ENCODE assay signal across 23 cellular contexts in genomic region chr7:156918642-156919041, GRCh38. TPM values are rescaled to one million over a fixed set of nuclear protein-coding genes. Genes with fewer than 3 reads are reported as not detected.
DNase-seq lines count a peak whose midpoint lies in the region; ATAC-seq, FAIRE-seq and TF ChIP-seq lines count a peak whose summit lies in the region.
"Had no signal": no experiment of that assay in that cellular context is flagged by ENCODE, and none has a peak within 500 bp of the region (broad histone marks: within the 10 kb centered on the region; RNA-seq: fewer than 3 reads in every experiment).

No MANE protein-coding gene starts in this region.

- DNase-seq in activated T-cell treated with anti-CD3 and anti-CD28 coated beads, Interleukin-2, amount 50 U/mL, for 24 hours: no peak
- DNase-seq in activated T-cell treated with anti-CD3 and anti-CD28 coated beads, Interleukin-2, amount 50 U/mL, for 1 hour: no peak
- DNase-seq in GM12878 (ENCODE audit: low read depth, low spot score) (no peak), prostate gland (ENCODE audit: low spot score) (no peak), HUDEP-2 (lab: John Stamatoyannopoulos, UW; ENCODE audit: unreplicated experiment in 76 of 76) (no peak)
- no peak for DNase-seq in T-helper 2 cell treated with Interferon-gamma antibody and Interleukin-4, amounts not matched to agents 5 μg/mL and 100 μg/mL, for 36 hours (ENCODE audit: low spot score)
- DNase-seq: activated CD4-positive, alpha-beta T cell treated with anti-CD3 and anti-CD28 coated beads, Interleukin-2, amount 10 ng/mL, durations not matched to agents 7 days and 5 days; activated effector memory CD4-positive, alpha-beta T cell treated with anti-CD3 and anti-CD28 coated beads, Interleukin-2, amount 50 U/mL, for 16 hours; CD4-positive, CD25-positive, alpha-beta regulatory T cell; colonic mucosa; DMS53; GOT3; NCI-H187 treated with DMSO at 0.1 percent for 48 hours; NCI-H524; OCI-M1; stomach; T1000; uterus had no signal

- H3K4me1 ChIP-seq in GM12878 (ENCODE audit: control insufficient read depth, insufficient read depth, low read length): peaks cover 18% of the 10 kb centered on the region
- no peaks in the 10 kb centered on the region for H3K4me1 ChIP-seq in prostate gland (replicated peaks)
- H3K4me1 ChIP-seq: colonic mucosa, parathyroid adenoma, SJSA1, stomach, uterus had no signal

- H3K4me3 ChIP-seq in GM12878 (no peak overlapping the region), prostate gland (no peak overlapping the region)
- H3K4me3 ChIP-seq: colonic mucosa, SJSA1, stomach, uterus had no signal

- no peak for FAIRE-seq in GM12878 (lab: Jason Lieb, UNC)
- FAIRE-seq: frontal cortex had no signal

- intact Hi-C loops in GM12878 (cut with micrococcal nuclease; ENCODE audit: unreplicated experiment) (loop anchor here (2.0 to 5.0 kb wide), 2 partner anchors 26 to 1621 kb away; partner anchors contain the start of genes INSIG1 and LMBR1), prostate gland (cut with DNase I) (no loop called here)

- in situ Hi-C loops in GM12878 (cut with MboI): no loop called here

- peaks cover 32% of the 10 kb centered on the region for H3K27me3 Mint-ChIP-seq in activated T-cell treated with anti-CD3 and anti-CD28 coated beads, Interleukin-2, amount 50 U/mL, for 24 hours
- peaks cover 30% of the 10 kb centered on the region for H3K27me3 Mint-ChIP-seq in T-helper 2 cell treated with Interferon-gamma antibody and Interleukin-4, amounts not matched to agents 5 μg/mL and 100 μg/mL, for 36 hours (ENCODE audit: low read depth)

- H4K20me1 ChIP-seq in GM12878 (ENCODE audit: control insufficient read depth, insufficient read depth): no peaks in the 10 kb centered on the region

- no peaks in the 10 kb centered on the region; the same call in 2 of the 3 replicates for H3K9me3 ChIP-seq in GM12878 (replicated peaks; ENCODE audit: control insufficient read depth, insufficient read depth, low read length)
- no peaks in the 10 kb centered on the region for H3K9me3 ChIP-seq in prostate gland
- H3K9me3 ChIP-seq: colonic mucosa, SJSA1, stomach, uterus had no signal

- no peak overlapping the region for H2AFZ ChIP-seq in GM12878 (ENCODE audit: control insufficient read depth, low read depth, low read length)
- H2AFZ ChIP-seq: parathyroid adenoma had no signal

- H3K4me3 Mint-ChIP-seq in activated T-cell treated with anti-CD3 and anti-CD28 coated beads, Interleukin-2, amount 50 U/mL, for 24 hours: no peak overlapping the region
- H3K4me3 Mint-ChIP-seq in T-helper 2 cell treated with Interferon-gamma antibody and Interleukin-4, amounts not matched to agents 5 μg/mL and 100 μg/mL, for 36 hours: no peak overlapping the region
- H3K4me3 Mint-ChIP-seq: activated CD4-positive, alpha-beta T cell treated with anti-CD3 and anti-CD28 coated beads, Interleukin-2, amount 10 ng/mL, durations not matched to agents 7 days and 5 days; CD4-positive, CD25-positive, alpha-beta regulatory T cell had no signal

- H3K4me2 ChIP-seq in GM12878 (ENCODE audit: control insufficient read depth, insufficient read depth): no peak overlapping the region; the same call in 1 of the 2 replicates

- TF ChIP-seq CTCF in GM12878 (IDR thresholded peaks at IDR 0.05 in 2 of 3, conservative IDR thresholded peaks at IDR 0.05 in 1 of 3; ENCODE audit: control insufficient read depth in 2 of 3, extremely low read depth in 1 of 3, insufficient read depth in 1 of 3, low read depth in 3 of 3, low read length in 3 of 3) (no peak), prostate gland (IDR thresholded peaks at IDR 0.05) (no peak)

- no peaks in the 10 kb centered on the region for H3K27me3 ChIP-seq in GM12878 (replicated peaks in 1 of 2; ENCODE audit: control insufficient read depth in 2 of 2, insufficient read depth in 2 of 2, low read length in 1 of 2)
- H3K27me3 ChIP-seq in prostate gland (replicated peaks; ENCODE audit: insufficient read depth): no peaks in the 10 kb centered on the region
- H3K27me3 ChIP-seq: colonic mucosa, uterus had no signal

- TF ChIP-seq RAD21 in GM12878 (IDR thresholded peaks at IDR 0.05; ENCODE audit: insufficient read depth, low read depth, low read length): no peak

- peaks cover 2% of the 10 kb centered on the region for H3K9me3 Mint-ChIP-seq in activated T-cell treated with anti-CD3 and anti-CD28 coated beads, Interleukin-2, amount 50 U/mL, for 24 hours
- no peaks in the 10 kb centered on the region for H3K9me3 Mint-ChIP-seq in T-helper 2 cell treated with Interferon-gamma antibody and Interleukin-4, amounts not matched to agents 5 μg/mL and 100 μg/mL, for 36 hours
- H3K9me3 Mint-ChIP-seq: activated CD4-positive, alpha-beta T cell treated with anti-CD3 and anti-CD28 coated beads, Interleukin-2, amount 10 ng/mL, durations not matched to agents 7 days and 5 days had no signal

- SMC1A ChIA-PET in GM12878 (lab: Charles Lee; ENCODE audit: uncharacterized antibody, unreplicated experiment): interaction anchor here (1.8 kb wide), 1 partner anchor 25 kb away, joined by 5 read pairs; the partner anchor contains the start of gene LMBR1

- ATAC-seq in GM19463 (IDR thresholded peaks at IDR 0.05; ENCODE audit: unreplicated experiment) (peak; percentile 41), HG02943 (IDR thresholded peaks at IDR 0.05; ENCODE audit: low read depth, unreplicated experiment) (peak; percentile 39), GM12878 (peak; percentile 51)

- CTCF ChIA-PET in GM12878 (lab: Yijun Ruan, JAX): no interaction called here

- H3K4me1 Mint-ChIP-seq in activated T-cell treated with anti-CD3 and anti-CD28 coated beads, Interleukin-2, amount 50 U/mL, for 24 hours (ENCODE audit: low read depth): peaks cover 49% of the 10 kb centered on the region
- H3K4me1 Mint-ChIP-seq in T-helper 2 cell treated with Interferon-gamma antibody and Interleukin-4, amounts not matched to agents 5 μg/mL and 100 μg/mL, for 36 hours (ENCODE audit: low read depth): peaks cover 13% of the 10 kb centered on the region

- H3K9ac ChIP-seq in GM12878 (ENCODE audit: control insufficient read depth, insufficient read depth, low read length): no peak overlapping the region
- H3K9ac ChIP-seq: parathyroid adenoma had no signal

- 7% methylated on average over 1 of the region's 1 CpG for WGBS in GM12878 (ENCODE audit: insufficient coverage, insufficient replicate concordance, low lambda C conversion rate, missing lambda C conversion rate)
- 67% methylated on average over 1 of the region's 1 CpG for WGBS in prostate gland

- TF ChIP-seq POLR2A in GM12878 (IDR thresholded peaks at IDR 0.05; ENCODE audit: low read depth, low read length) (no peak), prostate gland (IDR thresholded peaks at IDR 0.05) (no peak)

- no TSS peak for BruUV-seq in GM12878 (replicated peaks; lab: Mats Ljungman, UMichigan)

- no peak; a peak in 1 of 4 replicates for TF ChIP-seq EP300 in GM12878 (IDR thresholded peaks at IDR 0.05; ENCODE audit: borderline replicate concordance in 1 of 2, control insufficient read depth in 1 of 2, low read depth in 2 of 2, low read length in 2 of 2)

- H3K27ac ChIP-seq in GM12878 (ENCODE audit: control insufficient read depth, insufficient read depth) (no peak overlapping the region), prostate gland (no peak overlapping the region)
- H3K27ac ChIP-seq: colonic mucosa, parathyroid adenoma, SJSA1, stomach, uterus had no signal

- H3K36me3 ChIP-seq in GM12878 (ENCODE audit: control insufficient read depth in 2 of 2, insufficient read depth in 2 of 2, low read length in 1 of 2) (no peaks in the 10 kb centered on the region), prostate gland (no peaks in the 10 kb centered on the region)
- H3K36me3 ChIP-seq: colonic mucosa, SJSA1, stomach, uterus had no signal

- no peaks in the 10 kb centered on the region for H3K79me2 ChIP-seq in GM12878 (ENCODE audit: control insufficient read depth, insufficient read depth, low read length)
- H3K79me2 ChIP-seq: parathyroid adenoma had no signal

- H3K36me3 Mint-ChIP-seq in activated T-cell treated with anti-CD3 and anti-CD28 coated beads, Interleukin-2, amount 50 U/mL, for 24 hours (ENCODE audit: low read depth): no peaks in the 10 kb centered on the region
- H3K36me3 Mint-ChIP-seq in T-helper 2 cell treated with Interferon-gamma antibody and Interleukin-4, amounts not matched to agents 5 μg/mL and 100 μg/mL, for 36 hours (ENCODE audit: low read depth): peaks cover 3% of the 10 kb centered on the region
- H3K36me3 Mint-ChIP-seq: CD4-positive, CD25-positive, alpha-beta regulatory T cell had no signal

- POLR2A ChIA-PET in GM12878 (lab: Charles Lee): interaction anchor here (1.5 kb wide), 1 partner anchor 89 kb away, joined by 3 read pairs; no protein-coding TSS in a partner anchor

- RAD21 ChIA-PET in GM12878 (lab: Charles Lee; ENCODE audit: unreplicated experiment): interaction anchor here (0.6 to 1.6 kb wide), 2 partner anchors 25 to 98 kb away, joined by 3 read pairs; partner anchors contain the start of gene LMBR1

- H3K27ac Mint-ChIP-seq in activated T-cell treated with anti-CD3 and anti-CD28 coated beads, Interleukin-2, amount 50 U/mL, for 24 hours: peak overlapping the region; percentile 86
- H3K27ac Mint-ChIP-seq in T-helper 2 cell treated with Interferon-gamma antibody and Interleukin-4, amounts not matched to agents 5 μg/mL and 100 μg/mL, for 36 hours: no peak overlapping the region
- H3K27ac Mint-ChIP-seq: activated CD4-positive, alpha-beta T cell treated with anti-CD3 and anti-CD28 coated beads, Interleukin-2, amount 10 ng/mL, durations not matched to agents 7 days and 5 days; CD4-positive, CD25-positive, alpha-beta regulatory T cell had no signal

RNA-seq across cellular contexts. Expression of gene LMBR1, which starts 25.7 kb away (rescaled TPM):
- 221 and 240 TPM in 2 replicates for total RNA-seq in GM12878 (2013; cell fraction: nucleolus; rRNA removed)
- 49.0 and 63.5 TPM in 2 replicates for total RNA-seq in GM12878 (2014; rRNA removed)
- total RNA-seq in GM12878 (2014; rRNA removed; fragmentation: Illumina TruSeq; extraction: Trizol): 27.1 and 28.3 TPM in 2 replicates
- total RNA-seq in GM12878 (2021): 44.4 and 52.9 TPM in 2 replicates
- polyA plus RNA-seq in GM12878 (2011; ENCODE audit: low read depth): 11.0 TPM
- polyA plus RNA-seq in GM12878 (2011; rRNA removed): 29.1 and 43.4 TPM in 2 replicates
- polyA plus RNA-seq in GM12878 (2011; cell fraction: cytosol; rRNA removed): 21.4 and 23.7 TPM in 2 replicates
- polyA plus RNA-seq in GM12878 (2011; cell fraction: nucleus; rRNA removed): 50.8 and 52.8 TPM in 2 replicates
- 14.0 and 19.9 TPM in 2 replicates for polyA plus RNA-seq in GM12878 (2012)
- 28.4 and 33.4 TPM in 2 replicates for polyA plus RNA-seq in GM12878 (2014; fragmentation: Illumina TruSeq; extraction: Trizol)
- polyA plus RNA-seq in GM12878 (2014; fragmentation: Nextera tagmentation; extraction: Ambion mirVana): 1 to 10 TPM; 4.0 to 7.5 TPM
- polyA plus RNA-seq in GM12878 (2014; rRNA removed): 24.7 and 27.4 TPM in 2 replicates
- 10 to 100 TPM; 44.2 to 46.5 TPM for polyA plus RNA-seq in GM12878 (2016; fragmentation: Nextera tagmentation; extraction: Ambion mirVana)
- polyA minus RNA-seq in GM12878 (2011; rRNA and poly(A)+ RNA removed): 70.2 and 78.6 TPM in 2 replicates
- 18.4 and 19.6 TPM in 2 replicates for polyA minus RNA-seq in GM12878 (2011; cell fraction: cytosol; rRNA and poly(A)+ RNA removed)
- 85.7 and 148 TPM in 2 replicates for polyA minus RNA-seq in GM12878 (2011; cell fraction: nucleus; rRNA and poly(A)+ RNA removed)
- 100 to 1,000 TPM in 1 of 2 donors, 10 to 100 TPM in 1; 44.7 to 168 TPM for total RNA-seq in prostate gland

RNA-seq across cellular contexts. Expression of gene NOM1, which starts 30.9 kb away (rescaled TPM):
- total RNA-seq in GM12878 (2013; cell fraction: nucleolus; rRNA removed): 77.9 and 79.1 TPM in 2 replicates
- total RNA-seq in GM12878 (2014; rRNA removed): 17.6 and 19.0 TPM in 2 replicates
- total RNA-seq in GM12878 (2014; rRNA removed; fragmentation: Illumina TruSeq; extraction: Trizol): 13.1 and 18.1 TPM in 2 replicates
- total RNA-seq in GM12878 (2021): 18.3 and 20.1 TPM in 2 replicates
- 8.6 TPM for polyA plus RNA-seq in GM12878 (2011; ENCODE audit: low read depth)
- polyA plus RNA-seq in GM12878 (2011; rRNA removed): 15.7 and 18.0 TPM in 2 replicates
- 12.9 and 14.4 TPM in 2 replicates for polyA plus RNA-seq in GM12878 (2011; cell fraction: cytosol; rRNA removed)
- polyA plus RNA-seq in GM12878 (2011; cell fraction: nucleus; rRNA removed): 31.6 and 44.3 TPM in 2 replicates
- 11.9 and 14.8 TPM in 2 replicates for polyA plus RNA-seq in GM12878 (2012)
- polyA plus RNA-seq in GM12878 (2014; fragmentation: Illumina TruSeq; extraction: Trizol): 18.2 and 21.6 TPM in 2 replicates
- 1 to 10 TPM; 2.9 to 4.2 TPM for polyA plus RNA-seq in GM12878 (2014; fragmentation: Nextera tagmentation; extraction: Ambion mirVana)
- 20.8 and 21.3 TPM in 2 replicates for polyA plus RNA-seq in GM12878 (2014; rRNA removed)
- 10 to 100 TPM; 12.7 to 13.9 TPM for polyA plus RNA-seq in GM12878 (2016; fragmentation: Nextera tagmentation; extraction: Ambion mirVana)
- polyA minus RNA-seq in GM12878 (2011; rRNA and poly(A)+ RNA removed): 18.7 and 20.2 TPM in 2 replicates
- 12.0 and 14.8 TPM in 2 replicates for polyA minus RNA-seq in GM12878 (2011; cell fraction: cytosol; rRNA and poly(A)+ RNA removed)
- 18.6 and 34.3 TPM in 2 replicates for polyA minus RNA-seq in GM12878 (2011; cell fraction: nucleus; rRNA and poly(A)+ RNA removed)
- total RNA-seq in prostate gland: 10 to 100 TPM; 10.4 to 24.3 TPM
